ENCODE assay signal across 8 cellular contexts in the genomic region with DNA sequence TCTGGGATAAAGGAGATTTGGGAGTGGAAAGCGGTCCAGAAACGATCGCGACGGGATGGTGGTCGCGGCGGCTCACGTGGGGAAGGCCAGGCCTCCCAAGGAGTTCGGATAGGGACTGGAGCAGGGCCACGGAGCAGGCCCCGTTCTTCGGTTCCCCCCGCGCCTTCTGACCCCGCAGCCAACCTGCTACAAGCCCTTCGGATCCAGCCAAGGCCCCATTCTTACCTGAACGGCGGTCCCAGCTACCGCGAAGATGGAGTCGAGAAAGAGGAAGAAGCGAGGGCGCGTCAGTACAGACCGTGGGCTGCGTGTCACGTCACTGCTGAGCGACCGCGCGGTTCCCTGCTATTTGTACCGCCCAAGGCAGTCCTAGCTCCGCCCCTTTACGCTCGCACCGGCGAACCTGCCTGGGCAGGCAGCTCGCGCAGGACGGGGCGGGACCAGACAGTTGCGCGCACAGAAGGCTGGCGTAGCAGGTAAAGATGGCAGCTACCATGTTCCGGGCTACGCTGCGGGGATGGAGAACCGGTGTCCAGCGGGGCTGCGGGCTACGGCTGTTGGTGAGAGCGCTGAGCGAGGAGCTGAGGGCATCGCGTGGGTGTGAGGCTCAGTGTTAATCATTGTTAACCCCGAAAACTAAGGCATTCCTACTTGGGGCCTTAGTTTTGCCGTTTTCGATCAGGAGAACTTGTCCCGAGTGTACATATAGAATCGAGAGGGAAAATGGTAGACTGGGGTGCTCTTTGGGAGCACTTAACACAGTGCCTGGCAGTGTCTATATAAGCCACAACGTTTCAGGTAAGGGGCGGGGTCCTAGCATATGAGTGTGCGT. TPM values are rescaled to one million over a fixed set of nuclear protein-coding genes. Genes with fewer than 3 reads are reported as not detected.
DNase-seq lines count a peak whose midpoint lies in the region; ATAC-seq and TF ChIP-seq lines count a peak whose summit lies in the region.

A gene (minus strand): TSS at position 270 of the 832 bp plus-strand sequence. CDS start 321 bp downstream, outside the sequence.
A gene (plus strand): TSS at position 457 of the 832 bp plus-strand sequence. CDS start 26 bp downstream, at position 483.

- H3K36me3 ChIP-seq in PC-9 (ENCODE audit: low read depth) (peaks cover 35% of the 10 kb centered on the region), mucosa of stomach (ENCODE audit: control insufficient read depth, insufficient read depth, low read length) (peaks cover 31% of the 10 kb centered on the region)

- TF ChIP-seq CTCF in PC-9 (conservative IDR thresholded peaks at IDR 0.05) (no peak), epithelial cell of proximal tubule (conservative IDR thresholded peaks at IDR 0.05; ENCODE audit: low read depth, low read length) (no peak)

- H3K9me3 ChIP-seq in PC-9 (ENCODE audit: insufficient read depth, low read depth) (no peaks in the 10 kb centered on the region), mucosa of stomach (ENCODE audit: control insufficient read depth, low read length) (no peaks in the 10 kb centered on the region)

- peaks cover 54% of the 10 kb centered on the region for H3K79me2 ChIP-seq in PC-9 (ENCODE audit: low read depth)

- H3K4me2 ChIP-seq in PC-9, result peak within 1 kb of the TSS; percentile 90

- peaks cover 12% of the 10 kb centered on the region; the same call in 1 of the 2 replicates for H4K20me1 ChIP-seq in PC-9 (ENCODE audit: insufficient read depth)

- H3K27me3 ChIP-seq in PC-9 (ENCODE audit: insufficient read depth, low read depth), result no peaks in the 10 kb centered on the region
- no peaks in the 10 kb centered on the region for H3K27me3 ChIP-seq in mucosa of stomach (ENCODE audit: control insufficient read depth, insufficient read depth, low read length)

- peak; percentile 64 for ATAC-seq in GM21576 (IDR thresholded peaks at IDR 0.05; ENCODE audit: unreplicated experiment)

- peak within 1 kb of the TSS; percentile 77 for H2AFZ ChIP-seq in PC-9

- POLR2A ChIA-PET in PC-9 (lab: Charles Lee; ENCODE audit: unreplicated experiment), result interaction anchor here (0.5 to 1.1 kb wide), 13 partner anchors 10 to 1319 kb away, joined by 3 to 10 read pairs (median 3); a partner anchor contains a TSS

- peak within 1 kb of the TSS; percentile 99 for H3K9ac ChIP-seq in mucosa of stomach (ENCODE audit: low read length)

- CTCF ChIA-PET in PC-9 (lab: Charles Lee), result interaction anchor here (0.5 to 0.9 kb wide), 4 partner anchors 13 to 1190 kb away, joined by 3 to 9 read pairs (median 6); a partner anchor contains a TSS

- peaks cover 75% of the 10 kb centered on the region for H3F3A ChIP-seq in PC-9 (ENCODE audit: insufficient read depth, low read depth)

- intact Hi-C loops in PC-9 (cut with micrococcal nuclease; ENCODE audit: unreplicated experiment), result loop anchor here (1.0 kb wide), 1 partner anchor 61 kb away; no protein-coding TSS in a partner anchor

- DNase-seq in DMS114 treated with DMSO at 0.1 percent for 48 hours (lab: John Stamatoyannopoulos, UW; ENCODE audit: unreplicated experiment) (peak; percentile 97), PC-9 (peak; percentile 96 to 99), epithelial cell of proximal tubule (ENCODE audit: low read depth) (no peak)
- peak; percentile 97 for DNase-seq in Jurkat, Clone E6-1 (ENCODE audit: low read depth, low spot score)
- peak; percentile 97 for DNase-seq in activated T-cell treated with anti-CD3 and anti-CD28 coated beads, Interleukin-2, amount 50 U/mL, for 1 hour
- peak; percentile 97 to 98 for DNase-seq in stimulated activated CD8-positive, alpha-beta memory T cell treated with anti-CD3 and anti-CD28 coated beads, Interleukin-7, amount 100 ng/mL, for 1 hour (ENCODE audit: low read depth in 2 of 2)

- no peaks in the 10 kb centered on the region for H3K9me2 ChIP-seq in PC-9 (ENCODE audit: insufficient read depth)

- H3K27ac ChIP-seq in PC-9, result peak within 1 kb of the TSS; percentile 85

- H3K4me1 ChIP-seq in PC-9 (replicated peaks; ENCODE audit: insufficient read depth) (peaks cover 30% of the 10 kb centered on the region), mucosa of stomach (ENCODE audit: control insufficient read depth, insufficient read depth, low read length) (peaks cover 11% of the 10 kb centered on the region)

- peak within 1 kb of the TSS; percentile 100 for H3K4me3 ChIP-seq in Jurkat, Clone E6-1 (ENCODE audit: low read length)
- H3K4me3 ChIP-seq in PC-9 (peak within 1 kb of the TSS; percentile 92), epithelial cell of proximal tubule (ENCODE audit: low read depth, low read length) (peak within 1 kb of the TSS; percentile 80), mucosa of stomach (ENCODE audit: low read length) (peak within 1 kb of the TSS; percentile 82)

- BruUV-seq in PC-9 (replicated peaks; lab: Mats Ljungman, UMichigan), result TSS peak; percentile 55

RNA-seq across cellular contexts. Expression of the first gene that starts in this region (rescaled TPM):
- 1,669 TPM for polyA plus RNA-seq in Jurkat, Clone E6-1 (2012; ENCODE audit: insufficient read depth, insufficient read length)
- total RNA-seq in PC-9 (2021), result 973 and 1,165 TPM in 2 replicates
- total RNA-seq in epithelial cell of proximal tubule, result 535 and 1,041 TPM in 2 replicates

RNA-seq across cellular contexts. Expression of the second gene that starts in this region (rescaled TPM):
- 94.3 TPM for polyA plus RNA-seq in Jurkat, Clone E6-1 (2012; ENCODE audit: insufficient read depth, insufficient read length)
- total RNA-seq in PC-9 (2021), result 84.5 and 95.0 TPM in 2 replicates
- 77.5 and 126 TPM in 2 replicates for total RNA-seq in epithelial cell of proximal tubule
